8 cellular contexts compared by ENCODE assay signal in the genomic region with DNA sequence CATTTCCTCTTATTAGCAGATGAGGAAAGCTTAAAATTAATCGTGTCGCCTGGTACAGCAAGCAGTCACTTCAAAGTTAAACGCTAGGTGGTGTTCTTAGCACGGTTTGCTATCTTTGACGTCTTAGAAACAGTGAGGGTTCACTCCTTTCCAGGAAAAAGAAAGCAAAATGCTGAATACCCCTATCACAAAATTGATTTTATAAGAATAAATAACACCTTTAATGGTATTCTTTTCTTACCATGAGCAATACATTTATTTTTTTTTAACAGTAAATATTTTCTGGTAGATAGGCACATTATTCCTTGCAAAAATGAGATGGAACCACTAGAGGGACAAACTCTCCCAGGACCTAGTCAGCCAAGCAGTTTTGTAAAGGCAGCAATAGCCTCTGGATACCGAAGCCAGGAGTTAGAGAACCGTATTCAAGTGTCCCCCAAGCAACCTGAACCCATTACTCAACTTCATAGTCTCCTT.
DNase-seq lines count a peak whose midpoint lies in the region; ATAC-seq, FAIRE-seq and TF ChIP-seq lines count a peak whose summit lies in the region.

No MANE protein-coding gene starts in this region.

- in situ Hi-C loops in T47D (cut with HindIII; ENCODE audit: low pct_unique_long_range_greater_than_20kb, low sequenced_read_pairs) = no loop called here

- H3K36me3 ChIP-seq in kidney epithelial cell (ENCODE audit: control insufficient read depth, insufficient read depth, low read length) = no peaks in the 10 kb centered on the region

- peak; percentile 62 for TF ChIP-seq CTCF in AG09319 (IDR thresholded peaks at IDR 0.05; ENCODE audit: low read depth, low read length)
- TF ChIP-seq CTCF in kidney epithelial cell (IDR thresholded peaks at IDR 0.05; ENCODE audit: insufficient read depth, low read length, poor library complexity, severe bottlenecking) = peak; percentile 64

- no peaks in the 10 kb centered on the region for H3K27me3 ChIP-seq in kidney epithelial cell (ENCODE audit: control insufficient read depth, insufficient read depth, low read length)

- no peak for TF ChIP-seq POLR2A in GM18505 (IDR thresholded peaks at IDR 0.05; ENCODE audit: borderline replicate concordance, extremely low read depth, insufficient read depth, insufficient read length)

- no peak overlapping the region for H3K4me3 ChIP-seq in kidney epithelial cell (ENCODE audit: low read depth, low read length)

- ATAC-seq in GM18505 (IDR thresholded peaks at IDR 0.05; ENCODE audit: unreplicated experiment) (peak; percentile 75), HG03442 (IDR thresholded peaks at IDR 0.05; ENCODE audit: unreplicated experiment) (peak; percentile 86)

- FAIRE-seq in urothelium cell line (lab: Jason Lieb, UNC) = no peak

- DNase-seq in AG09319 (ENCODE audit: extremely low read depth, low read depth) (peak; percentile 22), NCI-H748 treated with DMSO at 0.1 percent for 48 hours (lab: John Stamatoyannopoulos, UW) (peak; percentile 29), T47D (ENCODE audit: low read depth in 1 of 2, low spot score in 1 of 2) (peak; percentile 33 to 62), kidney epithelial cell (ENCODE audit: low read depth) (no peak), urothelium cell line (ENCODE audit: low spot score) (peak; percentile 65), NCI-H128 (lab: John Stamatoyannopoulos, UW; ENCODE audit: unreplicated experiment) (no peak)

Comparison
In these comparisons a context has a peak if more than half of its experiments do, and no peak if none do; other contexts are left out.
1. DNase-seq: peak in AG09319 (single experiment), NCI-H748 treated with DMSO at 0.1 percent for 48 hours (single experiment), T47D (2 of 2) and urothelium cell line (single experiment); none in kidney epithelial cell (single experiment) and NCI-H128 (single experiment).